ENCODE assay signal across 1 cellular context in genomic region chr5:173972844-173973613, GRCh38.
TF ChIP-seq lines count a peak whose summit lies in the region.

No MANE protein-coding gene starts in this region.

TF ChIP-seq in GM12878, 131 proteins besides CTCF, POLR2A, EP300 and RAD21 (continued from another document):
- TF ChIP-seq ZBED1 (IDR thresholded peaks at IDR 0.05; ENCODE audit: borderline replicate concordance) (no peak), RB1 (IDR thresholded peaks at IDR 0.05; ENCODE audit: borderline replicate concordance) (peak; percentile 28; the same call in 1 of the 2 replicates), BHLHE40 (IDR thresholded peaks at IDR 0.05; ENCODE audit: borderline replicate concordance in 1 of 2, low read depth in 2 of 2, low read length in 1 of 2) (peak in 1 of 2 experiments; percentile 49; a peak in 2 of 4 replicates), SREBF1 (IDR thresholded peaks at IDR 0.05; ENCODE audit: low read length) (no peak), NR2F1 (conservative IDR thresholded peaks at IDR 0.05) (no peak), ATF2 (IDR thresholded peaks at IDR 0.05; ENCODE audit: low read length) (no peak), YY1 (IDR thresholded peaks at IDR 0.05; ENCODE audit: low read depth, low read length) (peak; percentile 60; the same call in 1 of the 2 replicates), TAF1 (IDR thresholded peaks at IDR 0.05; ENCODE audit: borderline replicate concordance, low read depth, low read length) (no peak), TCF3 (IDR thresholded peaks at IDR 0.05; ENCODE audit: borderline replicate concordance, insufficient read depth, low read depth, low read length) (no peak), KLF5 (IDR thresholded peaks at IDR 0.05; ENCODE audit: partially characterized antibody) (no peak), SIX5 (IDR thresholded peaks at IDR 0.05; ENCODE audit: low read depth, low read length, severe bottlenecking) (no peak), SP1 (IDR thresholded peaks at IDR 0.05; ENCODE audit: low read depth, low read length) (no peak), MYC (IDR thresholded peaks at IDR 0.05; ENCODE audit: insufficient read depth, insufficient read length, insufficient replicate concordance, low read length, severe bottlenecking) (no peak), TCF12 (IDR thresholded peaks at IDR 0.05; ENCODE audit: low read depth, low read length) (no peak), E2F8 (IDR thresholded peaks at IDR 0.05; ENCODE audit: low read depth, partially characterized antibody) (no peak)
